1 cellular context compared by ENCODE assay signal in genomic region chr19:5495792-5496191, GRCh38.
A peak's percentile ranks its signal among the peaks of the same experiment; 100 is the strongest.
TF ChIP-seq lines count a peak whose summit lies in the region.

No MANE protein-coding gene starts in this region.

TF ChIP-seq in HEK293, 187 proteins besides CTCF, POLR2A, EP300 and RAD21 (continued from another document):
- TF ChIP-seq ZNF398 (tag by site-specific recombination; IDR thresholded peaks at IDR 0.05) (0 out of 2 replicates have a peak, but pooled peaks have one; percentile 42), ZNF501 (tag by site-specific recombination; IDR thresholded peaks at IDR 0.05) (no peak), KLF9 (tag by site-specific recombination; IDR thresholded peaks at IDR 0.05; ENCODE audit: low read depth) (no peak), PATZ1 (tag by site-specific recombination; IDR thresholded peaks at IDR 0.05) (no peak)
